Comparison of ENCODE assay signal across 22 cellular contexts in the genomic region with DNA sequence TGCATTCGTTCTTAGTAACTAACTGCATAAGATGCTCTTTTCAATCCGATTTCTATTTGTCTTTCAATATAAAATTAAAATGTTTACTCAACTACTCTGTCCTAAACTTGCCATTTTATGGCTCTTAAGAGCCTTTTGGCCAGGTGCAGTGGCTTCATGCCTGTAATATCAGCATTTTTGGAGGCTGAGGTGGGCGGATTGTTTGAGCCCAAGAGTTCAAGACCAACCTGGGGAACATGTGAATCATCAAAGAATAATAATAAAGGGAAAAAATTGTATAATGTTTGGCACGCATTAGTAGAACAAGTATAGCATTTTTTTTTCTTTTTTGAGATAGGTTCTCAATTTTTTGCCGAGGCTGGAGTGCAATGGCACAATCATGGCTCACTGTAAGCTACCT.
"Had no signal": no experiment of that assay in that cellular context is flagged by ENCODE, and none has a peak within 500 bp of the region (broad histone marks: within the 10 kb centered on the region; RNA-seq: fewer than 3 reads in every experiment).

No MANE protein-coding gene starts in this region.

- H3K27ac Mint-ChIP-seq: activated CD4-positive, alpha-beta T cell treated with anti-CD3 and anti-CD28 coated beads, Interleukin-2, amount 10 ng/mL, durations not matched to agents 7 days and 5 days; progenitor cell of endocrine pancreas had no signal

- H3K9me3 Mint-ChIP-seq: activated CD4-positive, alpha-beta T cell treated with anti-CD3 and anti-CD28 coated beads, Interleukin-2, amount 10 ng/mL, durations not matched to agents 7 days and 5 days; activated T-cell treated with anti-CD3 and anti-CD28 coated beads, Interleukin-2, amount 50 U/mL, for 24 hours; central memory CD8-positive, alpha-beta T cell; naive B cell; T-helper 2 cell treated with Interferon-gamma antibody and Interleukin-4, amounts not matched to agents 5 μg/mL and 100 μg/mL, for 36 hours had no signal

- DNase-seq: activated CD4-positive, alpha-beta T cell treated with anti-CD3 and anti-CD28 coated beads, Interleukin-2, amount 10 ng/mL, durations not matched to agents 7 days and 5 days; activated CD4-positive, CD25-positive, alpha-beta regulatory T cell treated with anti-CD3 and anti-CD28 coated beads, Interleukin-2, amount 50 U/mL, for 72 hours; activated naive CD4-positive, alpha-beta T cell treated with anti-CD3 and anti-CD28 coated beads, Interleukin-2, amount 50 U/mL, for 16 hours; activated T-cell treated with anti-CD3 and anti-CD28 coated beads, Interleukin-2, amount 50 U/mL, for 24 hours; esophagus squamous epithelium; head of caudate nucleus; islet precursor cell; left colon; mesendoderm; mucosa of descending colon; naive B cell; retina; sigmoid colon; spleen; stimulated activated CD4-positive, alpha-beta T cell treated with anti-CD3 and anti-CD28 coated beads, Interleukin-4, amount 100 ng/mL, for 1 hour; stimulated activated naive CD4-positive, alpha-beta T cell; upper lobe of right lung; WERI-Rb-1 had no signal

- H3K27ac ChIP-seq: esophagus squamous epithelium, gastroesophageal sphincter, sigmoid colon, spleen, upper lobe of right lung, WERI-Rb-1 had no signal

- H3K27me3 ChIP-seq: esophagus squamous epithelium, gastroesophageal sphincter, sigmoid colon, spleen, upper lobe of right lung had no signal

- H3K27me3 Mint-ChIP-seq: activated CD4-positive, alpha-beta T cell treated with anti-CD3 and anti-CD28 coated beads, Interleukin-2, amount 10 ng/mL, durations not matched to agents 7 days and 5 days; activated T-cell treated with anti-CD3 and anti-CD28 coated beads, Interleukin-2, amount 50 U/mL, for 24 hours; central memory CD8-positive, alpha-beta T cell; naive B cell; progenitor cell of endocrine pancreas had no signal

- H3K9me3 ChIP-seq: esophagus squamous epithelium, gastroesophageal sphincter, mucosa of descending colon, sigmoid colon, spleen, upper lobe of right lung had no signal

- H3K4me1 Mint-ChIP-seq: activated CD4-positive, alpha-beta T cell treated with anti-CD3 and anti-CD28 coated beads, Interleukin-2, amount 10 ng/mL, durations not matched to agents 7 days and 5 days; naive B cell had no signal

- H3K4me3 Mint-ChIP-seq: activated CD4-positive, alpha-beta T cell treated with anti-CD3 and anti-CD28 coated beads, Interleukin-2, amount 10 ng/mL, durations not matched to agents 7 days and 5 days; activated T-cell treated with anti-CD3 and anti-CD28 coated beads, Interleukin-2, amount 50 U/mL, for 24 hours; central memory CD8-positive, alpha-beta T cell; naive B cell; T-helper 2 cell treated with Interferon-gamma antibody and Interleukin-4, amounts not matched to agents 5 μg/mL and 100 μg/mL, for 36 hours had no signal

- H3K4me1 ChIP-seq: esophagus squamous epithelium, gastroesophageal sphincter, sigmoid colon, spleen, upper lobe of right lung had no signal

- ATAC-seq: gastroesophageal sphincter, left colon, mucosa of descending colon, upper lobe of right lung had no signal

- H3K4me3 ChIP-seq: esophagus squamous epithelium, gastroesophageal sphincter, mucosa of descending colon, sigmoid colon, spleen, upper lobe of right lung had no signal
